Comparison of ENCODE assay signal across 8 cellular contexts in genomic region chr15:65792130-65792987, GRCh38. TPM values are rescaled to one million over a fixed set of nuclear protein-coding genes. Genes with fewer than 3 reads are reported as not detected.
DNase-seq lines count a peak whose midpoint lies in the region; ATAC-seq and TF ChIP-seq lines count a peak whose summit lies in the region.

TSS of gene DENND4A (minus strand) at chr15:65792293. CDS start at chr15:65756450, 35,843 bp downstream.

- DNase-seq in EH (ENCODE audit: low read depth): peak; percentile 97
- DNase-seq in H4 (ENCODE audit: low spot score): peak; percentile 94
- DNase-seq in LoVo (ENCODE audit: low spot score): peak; percentile 99
- peak; percentile 98 for DNase-seq in RWPE2 (ENCODE audit: low spot score)
- DNase-seq in activated T-helper 9 cell treated with anti-CD3 and anti-CD28 coated beads, Interleukin-2, amount 50 U/mL, for 16 hours (ENCODE audit: low read depth): peak; percentile 98
- DNase-seq in fibroblast of peridontal ligament (ENCODE audit: extremely low read depth): peak; percentile 97
- DNase-seq in natural killer cell treated with Interleukin-12 subunit alpha and Interleukin-12 subunit beta and Interleukin-15 and Interleukin-18, amount 100 ng/mL, for 72 hours (ENCODE audit: low spot score): peak; percentile 100
- DNase-seq in stimulated activated naive CD8-positive, alpha-beta T cell treated with anti-CD3 and anti-CD28 coated beads, Interleukin-15, Interleukin-2, amounts not matched to agents 100 U/mL and 50 U/mL, for 24 hours: peak; percentile 98

- peak within 1 kb of the TSS; percentile 94 to 100 for H3K27ac Mint-ChIP-seq in natural killer cell treated with Interleukin-12 subunit alpha and Interleukin-12 subunit beta and Interleukin-15 and Interleukin-18, amount 100 ng/mL, for 72 hours

- no peaks in the 10 kb centered on the region for H3K9me3 ChIP-seq in RWPE2 (ENCODE audit: severe bottlenecking)

- H3K4me3 Mint-ChIP-seq in natural killer cell treated with Interleukin-12 subunit alpha and Interleukin-12 subunit beta and Interleukin-15 and Interleukin-18, amount 100 ng/mL, for 72 hours: peak within 1 kb of the TSS; percentile 86

- peak within 1 kb of the TSS; percentile 61 for H3K27ac ChIP-seq in RWPE2 (ENCODE audit: poor library complexity, severe bottlenecking)

- no peaks in the 10 kb centered on the region for H3K9me3 Mint-ChIP-seq in natural killer cell treated with Interleukin-12 subunit alpha and Interleukin-12 subunit beta and Interleukin-15 and Interleukin-18, amount 100 ng/mL, for 72 hours

- ATAC-seq in RWPE2 (ENCODE audit: low read depth): peak; percentile 80
- peak; percentile 91 to 95 for ATAC-seq in natural killer cell treated with Interleukin-12 subunit alpha and Interleukin-12 subunit beta and Interleukin-15 and Interleukin-18, amount 100 ng/mL, for 72 hours
- peak; percentile 88 for ATAC-seq in stimulated activated naive CD8-positive, alpha-beta T cell treated with anti-CD3 and anti-CD28 coated beads, Interleukin-15, Interleukin-2, amounts not matched to agents 100 U/mL and 50 U/mL, for 24 hours

- H3K4me1 ChIP-seq in RWPE2 (ENCODE audit: insufficient read depth, poor library complexity, severe bottlenecking): peaks cover 33% of the 10 kb centered on the region

- H3K4me1 Mint-ChIP-seq in natural killer cell treated with Interleukin-12 subunit alpha and Interleukin-12 subunit beta and Interleukin-15 and Interleukin-18, amount 100 ng/mL, for 72 hours (ENCODE audit: low read depth in 2 of 2): peaks cover 53 to 58% of the 10 kb centered on the region in 2 donors

- no peaks in the 10 kb centered on the region for H3K27me3 ChIP-seq in RWPE2 (ENCODE audit: insufficient read depth, poor library complexity, severe bottlenecking)

- TF ChIP-seq CTCF in RWPE2 (IDR thresholded peaks at IDR 0.05; ENCODE audit: poor library complexity, severe bottlenecking): no peak

- peak within 1 kb of the TSS; percentile 46 for H3K4me3 ChIP-seq in RWPE2 (ENCODE audit: severe bottlenecking)

- no peaks in the 10 kb centered on the region for H3K27me3 Mint-ChIP-seq in natural killer cell treated with Interleukin-12 subunit alpha and Interleukin-12 subunit beta and Interleukin-15 and Interleukin-18, amount 100 ng/mL, for 72 hours

- H3K36me3 ChIP-seq in RWPE2 (ENCODE audit: low read depth): no peaks in the 10 kb centered on the region

- H3K36me3 Mint-ChIP-seq in natural killer cell treated with Interleukin-12 subunit alpha and Interleukin-12 subunit beta and Interleukin-15 and Interleukin-18, amount 100 ng/mL, for 72 hours: no peaks in the 10 kb centered on the region

RNA-seq across cellular contexts. Expression of gene DENND4A, which starts in this region (rescaled TPM):
- total RNA-seq in H4 (2014; rRNA removed; shearing (Covaris generic)): 5.4 and 7.2 TPM in 2 replicates
- 100 to 1,000 TPM; 114 to 121 TPM for total RNA-seq in natural killer cell treated with Interleukin-12 subunit alpha and Interleukin-12 subunit beta and Interleukin-15 and Interleukin-18, amount 100 ng/mL, for 72 hours

Comparison
In these comparisons a context has a peak if more than half of its experiments do, and no peak if none do; other contexts are left out.
1. Peak in every context shown above with its lines: DNase-seq, ATAC-seq, H3K4me3 ChIP-seq and H3K27ac ChIP-seq.
2. RNA of gene DENND4A (total RNA-seq): 114 to 121 TPM in natural killer cell treated with Interleukin-12 subunit alpha and Interleukin-12 subunit beta and Interleukin-15 and Interleukin-18, amount 100 ng/mL, for 72 hours; 5.4 to 7.2 TPM in H4; every median in the first group is over 10 times any median in the second.